In the genomic region with DNA sequence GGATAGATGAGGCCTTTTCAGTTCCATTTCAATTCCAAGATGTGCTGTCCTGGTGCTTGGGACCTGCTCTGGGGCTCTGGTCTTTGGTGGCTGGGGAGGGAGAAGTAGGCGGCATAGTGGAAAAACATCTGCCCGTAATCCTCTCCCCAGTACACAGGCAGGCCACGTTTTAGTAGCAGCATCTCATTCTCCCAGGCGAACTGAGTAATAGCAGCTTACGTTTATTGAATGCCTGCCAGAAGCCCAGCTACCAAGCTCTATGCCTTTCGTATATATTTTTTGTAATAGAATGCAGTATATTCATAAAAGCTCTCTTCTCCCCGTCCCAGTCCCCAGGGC, we compare ENCODE assay signal across 1 cellular context.
TF ChIP-seq lines count a peak whose summit lies in the region.

No MANE protein-coding gene starts in this region.

TF ChIP-seq in GM23338, 12 proteins besides CTCF, POLR2A, EP300 and RAD21 (continued from another document):
- TF ChIP-seq, protein P1, sequence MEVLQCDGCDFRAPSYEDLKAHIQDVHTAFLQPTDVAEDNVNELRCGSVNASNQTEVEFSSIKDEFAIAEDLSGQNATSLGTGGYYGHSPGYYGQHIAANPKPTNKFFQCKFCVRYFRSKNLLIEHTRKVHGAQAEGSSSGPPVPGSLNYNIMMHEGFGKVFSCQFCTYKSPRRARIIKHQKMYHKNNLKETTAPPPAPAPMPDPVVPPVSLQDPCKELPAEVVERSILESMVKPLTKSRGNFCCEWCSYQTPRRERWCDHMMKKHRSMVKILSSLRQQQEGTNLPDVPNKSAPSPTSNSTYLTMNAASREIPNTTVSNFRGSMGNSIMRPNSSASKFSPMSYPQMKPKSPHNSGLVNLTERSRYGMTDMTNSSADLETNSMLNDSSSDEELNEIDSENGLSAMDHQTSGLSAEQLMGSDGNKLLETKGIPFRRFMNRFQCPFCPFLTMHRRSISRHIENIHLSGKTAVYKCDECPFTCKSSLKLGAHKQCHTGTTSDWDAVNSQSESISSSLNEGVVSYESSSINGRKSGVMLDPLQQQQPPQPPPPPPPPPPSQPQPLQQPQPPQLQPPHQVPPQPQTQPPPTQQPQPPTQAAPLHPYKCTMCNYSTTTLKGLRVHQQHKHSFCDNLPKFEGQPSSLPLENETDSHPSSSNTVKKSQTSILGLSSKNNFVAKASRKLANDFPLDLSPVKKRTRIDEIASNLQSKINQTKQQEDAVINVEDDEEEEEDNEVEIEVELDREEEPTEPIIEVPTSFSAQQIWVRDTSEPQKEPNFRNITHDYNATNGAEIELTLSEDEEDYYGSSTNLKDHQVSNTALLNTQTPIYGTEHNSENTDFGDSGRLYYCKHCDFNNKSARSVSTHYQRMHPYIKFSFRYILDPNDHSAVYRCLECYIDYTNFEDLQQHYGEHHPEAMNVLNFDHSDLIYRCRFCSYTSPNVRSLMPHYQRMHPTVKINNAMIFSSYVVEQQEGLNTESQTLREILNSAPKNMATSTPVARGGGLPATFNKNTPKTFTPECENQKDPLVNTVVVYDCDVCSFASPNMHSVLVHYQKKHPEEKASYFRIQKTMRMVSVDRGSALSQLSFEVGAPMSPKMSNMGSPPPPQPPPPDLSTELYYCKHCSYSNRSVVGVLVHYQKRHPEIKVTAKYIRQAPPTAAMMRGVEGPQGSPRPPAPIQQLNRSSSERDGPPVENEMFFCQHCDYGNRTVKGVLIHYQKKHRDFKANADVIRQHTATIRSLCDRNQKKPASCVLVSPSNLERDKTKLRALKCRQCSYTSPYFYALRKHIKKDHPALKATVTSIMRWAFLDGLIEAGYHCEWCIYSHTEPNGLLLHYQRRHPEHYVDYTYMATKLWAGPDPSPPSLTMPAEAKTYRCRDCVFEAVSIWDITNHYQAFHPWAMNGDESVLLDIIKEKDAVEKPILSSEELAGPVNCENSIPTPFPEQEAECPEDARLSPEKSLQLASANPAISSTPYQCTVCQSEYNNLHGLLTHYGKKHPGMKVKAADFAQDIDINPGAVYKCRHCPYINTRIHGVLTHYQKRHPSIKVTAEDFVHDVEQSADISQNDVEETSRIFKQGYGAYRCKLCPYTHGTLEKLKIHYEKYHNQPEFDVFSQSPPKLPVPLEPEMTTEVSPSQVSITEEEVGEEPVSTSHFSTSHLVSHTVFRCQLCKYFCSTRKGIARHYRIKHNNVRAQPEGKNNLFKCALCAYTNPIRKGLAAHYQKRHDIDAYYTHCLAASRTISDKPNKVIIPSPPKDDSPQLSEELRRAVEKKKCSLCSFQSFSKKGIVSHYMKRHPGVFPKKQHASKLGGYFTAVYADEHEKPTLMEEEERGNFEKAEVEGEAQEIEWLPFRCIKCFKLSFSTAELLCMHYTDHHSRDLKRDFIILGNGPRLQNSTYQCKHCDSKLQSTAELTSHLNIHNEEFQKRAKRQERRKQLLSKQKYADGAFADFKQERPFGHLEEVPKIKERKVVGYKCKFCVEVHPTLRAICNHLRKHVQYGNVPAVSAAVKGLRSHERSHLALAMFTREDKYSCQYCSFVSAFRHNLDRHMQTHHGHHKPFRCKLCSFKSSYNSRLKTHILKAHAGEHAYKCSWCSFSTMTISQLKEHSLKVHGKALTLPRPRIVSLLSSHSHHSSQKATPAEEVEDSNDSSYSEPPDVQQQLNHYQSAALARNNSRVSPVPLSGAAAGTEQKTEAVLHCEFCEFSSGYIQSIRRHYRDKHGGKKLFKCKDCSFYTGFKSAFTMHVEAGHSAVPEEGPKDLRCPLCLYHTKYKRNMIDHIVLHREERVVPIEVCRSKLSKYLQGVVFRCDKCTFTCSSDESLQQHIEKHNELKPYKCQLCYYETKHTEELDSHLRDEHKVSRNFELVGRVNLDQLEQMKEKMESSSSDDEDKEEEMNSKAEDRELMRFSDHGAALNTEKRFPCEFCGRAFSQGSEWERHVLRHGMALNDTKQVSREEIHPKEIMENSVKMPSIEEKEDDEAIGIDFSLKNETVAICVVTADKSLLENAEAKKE (CRISPR knock-in tag; IDR thresholded peaks at IDR 0.05): no peak
- TF ChIP-seq POLR2AphosphoS5 (IDR thresholded peaks at IDR 0.05; ENCODE audit: low read depth) (no peak), NANOG (IDR thresholded peaks at IDR 0.05; ENCODE audit: borderline replicate concordance) (no peak), ZNF114 (CRISPR knock-in tag; IDR thresholded peaks at IDR 0.05) (no peak), ZNF331 (CRISPR knock-in tag; IDR thresholded peaks at IDR 0.05; ENCODE audit: low read depth) (no peak), JUNB (IDR thresholded peaks at IDR 0.05; ENCODE audit: unreplicated experiment) (no peak)
- TF ChIP-seq, protein P2, sequence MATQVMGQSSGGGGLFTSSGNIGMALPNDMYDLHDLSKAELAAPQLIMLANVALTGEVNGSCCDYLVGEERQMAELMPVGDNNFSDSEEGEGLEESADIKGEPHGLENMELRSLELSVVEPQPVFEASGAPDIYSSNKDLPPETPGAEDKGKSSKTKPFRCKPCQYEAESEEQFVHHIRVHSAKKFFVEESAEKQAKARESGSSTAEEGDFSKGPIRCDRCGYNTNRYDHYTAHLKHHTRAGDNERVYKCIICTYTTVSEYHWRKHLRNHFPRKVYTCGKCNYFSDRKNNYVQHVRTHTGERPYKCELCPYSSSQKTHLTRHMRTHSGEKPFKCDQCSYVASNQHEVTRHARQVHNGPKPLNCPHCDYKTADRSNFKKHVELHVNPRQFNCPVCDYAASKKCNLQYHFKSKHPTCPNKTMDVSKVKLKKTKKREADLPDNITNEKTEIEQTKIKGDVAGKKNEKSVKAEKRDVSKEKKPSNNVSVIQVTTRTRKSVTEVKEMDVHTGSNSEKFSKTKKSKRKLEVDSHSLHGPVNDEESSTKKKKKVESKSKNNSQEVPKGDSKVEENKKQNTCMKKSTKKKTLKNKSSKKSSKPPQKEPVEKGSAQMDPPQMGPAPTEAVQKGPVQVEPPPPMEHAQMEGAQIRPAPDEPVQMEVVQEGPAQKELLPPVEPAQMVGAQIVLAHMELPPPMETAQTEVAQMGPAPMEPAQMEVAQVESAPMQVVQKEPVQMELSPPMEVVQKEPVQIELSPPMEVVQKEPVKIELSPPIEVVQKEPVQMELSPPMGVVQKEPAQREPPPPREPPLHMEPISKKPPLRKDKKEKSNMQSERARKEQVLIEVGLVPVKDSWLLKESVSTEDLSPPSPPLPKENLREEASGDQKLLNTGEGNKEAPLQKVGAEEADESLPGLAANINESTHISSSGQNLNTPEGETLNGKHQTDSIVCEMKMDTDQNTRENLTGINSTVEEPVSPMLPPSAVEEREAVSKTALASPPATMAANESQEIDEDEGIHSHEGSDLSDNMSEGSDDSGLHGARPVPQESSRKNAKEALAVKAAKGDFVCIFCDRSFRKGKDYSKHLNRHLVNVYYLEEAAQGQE (IDR thresholded peaks at IDR 0.05; ENCODE audit: unreplicated experiment): no peak
TF ChIP-seq in GM23338: peak in this region for 0.
